17 cellular contexts compared by ENCODE assay signal in genomic region chr17:70369296-70369855, GRCh38.
"Had no signal": no experiment of that assay in that cellular context is flagged by ENCODE, and none has a peak within 500 bp of the region (broad histone marks: within the 10 kb centered on the region; RNA-seq: fewer than 3 reads in every experiment).

No MANE protein-coding gene starts in this region.

- ATAC-seq: gastrocnemius medialis; heart right ventricle; natural killer cell; stimulated activated effector memory CD8-positive, alpha-beta T cell treated with anti-CD3 and anti-CD28 coated beads, Interleukin-12 subunit alpha, Interleukin-12 subunit beta, amount 100 ng/mL, for 72 hours had no signal

- H3K9me3 ChIP-seq: gastrocnemius medialis, left ventricle myocardium inferior, neutrophil, thoracic aorta had no signal

- H3K4me1 Mint-ChIP-seq: activated naive CD4-positive, alpha-beta T cell treated with anti-CD3 and anti-CD28 coated beads, Interleukin-2, amount 10 ng/mL, durations not matched to agents 7 days and 5 days; central memory CD8-positive, alpha-beta T cell; memory B cell; natural killer cell; stimulated activated effector memory CD8-positive, alpha-beta T cell treated with anti-CD3 and anti-CD28 coated beads, Interleukin-12 subunit alpha, Interleukin-12 subunit beta, amount 100 ng/mL, for 72 hours had no signal

- H3K4me1 ChIP-seq: left ventricle myocardium inferior had no signal

- H2AFZ ChIP-seq: parathyroid adenoma had no signal

- H3K27ac Mint-ChIP-seq: activated naive CD4-positive, alpha-beta T cell treated with anti-CD3 and anti-CD28 coated beads, Interleukin-2, amount 10 ng/mL, durations not matched to agents 7 days and 5 days; activated T-helper 2 cell treated with anti-CD3 and anti-CD28 coated beads, Interferon-gamma antibody, Interleukin-2, Interleukin-4, amounts not matched to agents 10 μg/mL and 5 μg/mL and 100 μg/mL, durations not matched to agents 14 hours and 24 hours and 36 hours; dendritic cell treated with granulocyte-macrophage colony-stimulating factor and Interleukin-4, amounts not matched to agents 40 ng/mL and 50 ng/mL, for 4 days; memory B cell; natural killer cell; stimulated activated effector memory CD8-positive, alpha-beta T cell treated with anti-CD3 and anti-CD28 coated beads, Interleukin-12 subunit alpha, Interleukin-12 subunit beta, amount 100 ng/mL, for 72 hours had no signal

- H3K27ac ChIP-seq: gastrocnemius medialis, heart right ventricle, left ventricle myocardium inferior, neutrophil, parathyroid adenoma, thoracic aorta had no signal

- H3K9ac ChIP-seq: parathyroid adenoma had no signal

- H3K27me3 ChIP-seq: gastrocnemius medialis, heart right ventricle had no signal

- H3K27me3 Mint-ChIP-seq: activated naive CD4-positive, alpha-beta T cell treated with anti-CD3 and anti-CD28 coated beads, Interleukin-2, amount 10 ng/mL, durations not matched to agents 7 days and 5 days; brain; central memory CD8-positive, alpha-beta T cell; dendritic cell treated with granulocyte-macrophage colony-stimulating factor and Interleukin-4, amounts not matched to agents 40 ng/mL and 50 ng/mL, for 4 days; memory B cell had no signal

- H3K36me3 Mint-ChIP-seq: activated naive CD4-positive, alpha-beta T cell treated with anti-CD3 and anti-CD28 coated beads, Interleukin-2, amount 10 ng/mL, durations not matched to agents 7 days and 5 days; brain; memory B cell; natural killer cell; stimulated activated effector memory CD8-positive, alpha-beta T cell treated with anti-CD3 and anti-CD28 coated beads, Interleukin-12 subunit alpha, Interleukin-12 subunit beta, amount 100 ng/mL, for 72 hours had no signal

- DNase-seq: activated CD4-positive, alpha-beta T cell treated with anti-CD3 and anti-CD28 coated beads, Interleukin-2, amount 50 U/mL, for 4 hours; activated naive CD4-positive, alpha-beta T cell treated with anti-CD3 and anti-CD28 coated beads, Interleukin-2, amount 10 ng/mL, durations not matched to agents 7 days and 5 days; effector memory CD4-positive, alpha-beta T cell; gastrocnemius medialis; heart right ventricle; left ventricle myocardium inferior; natural killer cell; retina had no signal

- H3K4me3 ChIP-seq: gastrocnemius medialis, heart right ventricle, left ventricle myocardium inferior, thoracic aorta had no signal

- H3K79me2 ChIP-seq: parathyroid adenoma had no signal

- H3K9me3 Mint-ChIP-seq: activated naive CD4-positive, alpha-beta T cell treated with anti-CD3 and anti-CD28 coated beads, Interleukin-2, amount 10 ng/mL, durations not matched to agents 7 days and 5 days; activated T-helper 2 cell treated with anti-CD3 and anti-CD28 coated beads, Interferon-gamma antibody, Interleukin-2, Interleukin-4, amounts not matched to agents 10 μg/mL and 5 μg/mL and 100 μg/mL, durations not matched to agents 14 hours and 24 hours and 36 hours; dendritic cell treated with granulocyte-macrophage colony-stimulating factor and Interleukin-4, amounts not matched to agents 40 ng/mL and 50 ng/mL, for 4 days had no signal

- H3K36me3 ChIP-seq: gastrocnemius medialis, heart right ventricle, left ventricle myocardium inferior, neutrophil, thoracic aorta had no signal

- H3K4me3 Mint-ChIP-seq: activated naive CD4-positive, alpha-beta T cell treated with anti-CD3 and anti-CD28 coated beads, Interleukin-2, amount 10 ng/mL, durations not matched to agents 7 days and 5 days; brain; central memory CD8-positive, alpha-beta T cell; dendritic cell treated with granulocyte-macrophage colony-stimulating factor and Interleukin-4, amounts not matched to agents 40 ng/mL and 50 ng/mL, for 4 days; memory B cell; natural killer cell; stimulated activated effector memory CD8-positive, alpha-beta T cell treated with anti-CD3 and anti-CD28 coated beads, Interleukin-12 subunit alpha, Interleukin-12 subunit beta, amount 100 ng/mL, for 72 hours had no signal
